In genomic region chr5:102865171-102865509, GRCh38 we compare ENCODE assay signal across 10 cellular contexts.
A peak's percentile ranks its signal among the peaks of the same experiment; 100 is the strongest.
DNase-seq lines count a peak whose midpoint lies in the region; ATAC-seq and TF ChIP-seq lines count a peak whose summit lies in the region.
"Had no signal": no experiment of that assay in that cellular context is flagged by ENCODE, and none has a peak within 500 bp of the region (broad histone marks: within the 10 kb centered on the region; RNA-seq: fewer than 3 reads in every experiment).

No MANE protein-coding gene starts in this region.

- peaks cover 0 to 4% (median 0%) of the 10 kb centered on the region in 4 donors for H3K36me3 ChIP-seq in stomach

- H3K4me3 ChIP-seq in iPS-18c (ENCODE audit: insufficient read depth, low read depth, low read length), result peak overlapping the region; percentile 64
- peak overlapping the region; percentile 48 to 71 (median 62) for H3K4me3 ChIP-seq in stomach

- H3K9me3 ChIP-seq in iPS-18c (ENCODE audit: control insufficient read depth, insufficient read depth, low read length) (no peaks in the 10 kb centered on the region), stomach (no peaks in the 10 kb centered on the region)

- no peak for TF ChIP-seq CTCF in stomach (IDR thresholded peaks at IDR 0.05)

- no peak for TF ChIP-seq EP300 in stomach (IDR thresholded peaks at IDR 0.05)

- peak overlapping the region in 4 of 5 donors; percentile 80 to 89 (median 83) for H3K27ac ChIP-seq in stomach
- H3K27ac ChIP-seq: C4-2B had no signal

- peak overlapping the region; percentile 72 for H3K4me3 Mint-ChIP-seq in activated naive CD8-positive, alpha-beta T cell treated with anti-CD3 and anti-CD28 coated beads, Interleukin-2, amount 10 ng/mL, durations not matched to agents 7 days and 5 days

- H3K4me1 ChIP-seq in stomach, result peaks cover 0 to 47% (median 21%) of the 10 kb centered on the region in 4 donors

- peaks cover 19% of the 10 kb centered on the region for H3K27me3 Mint-ChIP-seq in activated naive CD8-positive, alpha-beta T cell treated with anti-CD3 and anti-CD28 coated beads, Interleukin-2, amount 10 ng/mL, durations not matched to agents 7 days and 5 days

- no peak overlapping the region for H3K27ac Mint-ChIP-seq in activated naive CD8-positive, alpha-beta T cell treated with anti-CD3 and anti-CD28 coated beads, Interleukin-2, amount 10 ng/mL, durations not matched to agents 7 days and 5 days

- intact Hi-C loops in stomach (cut with DNase I; ENCODE audit: low total_unique reads), result no loop called here

- TF ChIP-seq POLR2A in stomach (IDR thresholded peaks at IDR 0.05), result no peak

- no peaks in the 10 kb centered on the region for H3K27me3 ChIP-seq in stomach

- POLR2A ChIA-PET in activated naive CD8-positive, alpha-beta T cell treated with anti-CD3 and anti-CD28 coated beads, Interleukin-2, amount 10 ng/mL, durations not matched to agents 7 days and 5 days (lab: Charles Lee), result interaction anchor here (1.0 kb wide), 1 partner anchor 10 kb away, joined by 3 read pairs; no protein-coding TSS in a partner anchor

- 8 to 27% (median 8%) methylated on average over 3 of the region's 3 CpGs for WGBS in stomach, 5 donors

- H3K4me1 Mint-ChIP-seq in activated naive CD8-positive, alpha-beta T cell treated with anti-CD3 and anti-CD28 coated beads, Interleukin-2, amount 10 ng/mL, durations not matched to agents 7 days and 5 days, result peaks cover 8% of the 10 kb centered on the region

- H3K36me3 Mint-ChIP-seq in activated naive CD8-positive, alpha-beta T cell treated with anti-CD3 and anti-CD28 coated beads, Interleukin-2, amount 10 ng/mL, durations not matched to agents 7 days and 5 days, result peaks cover 16% of the 10 kb centered on the region

- H3K9me3 Mint-ChIP-seq in activated naive CD8-positive, alpha-beta T cell treated with anti-CD3 and anti-CD28 coated beads, Interleukin-2, amount 10 ng/mL, durations not matched to agents 7 days and 5 days, result no peaks in the 10 kb centered on the region

- no peak for ATAC-seq in activated naive CD8-positive, alpha-beta T cell treated with anti-CD3 and anti-CD28 coated beads, Interleukin-2, amount 10 ng/mL, durations not matched to agents 7 days and 5 days (ENCODE audit: low read depth)
- no peak for ATAC-seq in HG02588 (IDR thresholded peaks at IDR 0.05; ENCODE audit: unreplicated experiment)

- DNase-seq in NCI-H2227 treated with DMSO at 0.1 percent for 48 hours (lab: John Stamatoyannopoulos, UW), result peak; percentile 64
- no peak for DNase-seq in NCI-H2227 (lab: John Stamatoyannopoulos, UW; ENCODE audit: unreplicated experiment)
- DNase-seq in activated naive CD8-positive, alpha-beta T cell treated with anti-CD3 and anti-CD28 coated beads, Interleukin-2, amount 10 ng/mL, durations not matched to agents 7 days and 5 days, result no peak
- DNase-seq in stomach, result no peak
- no peak for DNase-seq in ecto neural progenitor cell (ENCODE audit: low spot score)
- DNase-seq in stimulated activated CD4-positive, alpha-beta T cell treated with anti-CD3 and anti-CD28 coated beads, Interleukin-4, amount 100 ng/mL, for 4 hours, result no peak
- DNase-seq: NCI-H1436 treated with DMSO at 0.1 percent for 48 hours had no signal
